21 cellular contexts compared by ENCODE assay signal in genomic region chr2:186733414-186733813, GRCh38. TPM values are rescaled to one million over a fixed set of nuclear protein-coding genes. Genes with fewer than 3 reads are reported as not detected.
DNase-seq lines count a peak whose midpoint lies in the region; ATAC-seq and TF ChIP-seq lines count a peak whose summit lies in the region.
"Had no signal": no experiment of that assay in that cellular context is flagged by ENCODE, and none has a peak within 500 bp of the region (broad histone marks: within the 10 kb centered on the region; RNA-seq: fewer than 3 reads in every experiment).

No MANE protein-coding gene starts in this region.

- peaks cover 2% of the 10 kb centered on the region for H3K4me1 ChIP-seq in mesenchymal stem cell (ENCODE audit: control insufficient read depth, insufficient read depth, low read depth, low read length)
- H3K4me1 ChIP-seq: BLaER1 treated with 17β-estradiol and CSF1 and Interleukin-3, amounts not matched to agents 10 nM and 100 nM had no signal

- H2BK15ac ChIP-seq in mesenchymal stem cell (ENCODE audit: low read depth, poor library complexity, severe bottlenecking) = peak overlapping the region; percentile 45

- H3K4me3 Mint-ChIP-seq in endothelial cell (ENCODE audit: unreplicated experiment) = no peak overlapping the region
- no peak overlapping the region for H3K4me3 Mint-ChIP-seq in stimulated activated effector memory CD8-positive, alpha-beta T cell treated with anti-CD3 and anti-CD28 coated beads, Interleukin-12 subunit alpha, Interleukin-12 subunit beta, amount 100 ng/mL, for 72 hours
- H3K4me3 Mint-ChIP-seq: CD4-positive, alpha-beta T cell had no signal

- H3K9me3 Mint-ChIP-seq in endothelial cell (ENCODE audit: unreplicated experiment) = peaks cover 6% of the 10 kb centered on the region
- no peaks in the 10 kb centered on the region for H3K9me3 Mint-ChIP-seq in stimulated activated effector memory CD8-positive, alpha-beta T cell treated with anti-CD3 and anti-CD28 coated beads, Interleukin-12 subunit alpha, Interleukin-12 subunit beta, amount 100 ng/mL, for 72 hours
- H3K9me3 Mint-ChIP-seq: CD4-positive, alpha-beta T cell had no signal

- H2AFZ ChIP-seq in mesenchymal stem cell (ENCODE audit: low read depth, low read length) = no peak overlapping the region
- H2AFZ ChIP-seq: PC-9 had no signal

- peak overlapping the region; percentile 24 for H3K27ac Mint-ChIP-seq in endothelial cell (ENCODE audit: unreplicated experiment)
- H3K27ac Mint-ChIP-seq in stimulated activated effector memory CD8-positive, alpha-beta T cell treated with anti-CD3 and anti-CD28 coated beads, Interleukin-12 subunit alpha, Interleukin-12 subunit beta, amount 100 ng/mL, for 72 hours = no peak overlapping the region
- H3K27ac Mint-ChIP-seq: CD4-positive, alpha-beta T cell had no signal

- H3K4me2 ChIP-seq in mesenchymal stem cell (ENCODE audit: low read length, poor library complexity, severe bottlenecking) = no peak overlapping the region
- H3K4me2 ChIP-seq: BLaER1 treated with 17β-estradiol and CSF1 and Interleukin-3, amounts not matched to agents 10 nM and 100 nM; PC-9 had no signal

- no peaks in the 10 kb centered on the region for H3K4me1 Mint-ChIP-seq in endothelial cell (ENCODE audit: unreplicated experiment)
- H3K4me1 Mint-ChIP-seq in stimulated activated effector memory CD8-positive, alpha-beta T cell treated with anti-CD3 and anti-CD28 coated beads, Interleukin-12 subunit alpha, Interleukin-12 subunit beta, amount 100 ng/mL, for 72 hours = no peaks in the 10 kb centered on the region

- TF ChIP-seq CTCF in endothelial cell (IDR thresholded peaks at IDR 0.05; ENCODE audit: unreplicated experiment) = no peak

- peaks cover 5% of the 10 kb centered on the region for H3K79me1 ChIP-seq in mesenchymal stem cell (replicated peaks; ENCODE audit: low read length, poor library complexity, severe bottlenecking)

- H3K36me3 Mint-ChIP-seq in endothelial cell (ENCODE audit: low read depth, unreplicated experiment) = peaks cover 52% of the 10 kb centered on the region
- H3K36me3 Mint-ChIP-seq in stimulated activated effector memory CD8-positive, alpha-beta T cell treated with anti-CD3 and anti-CD28 coated beads, Interleukin-12 subunit alpha, Interleukin-12 subunit beta, amount 100 ng/mL, for 72 hours = no peaks in the 10 kb centered on the region

- H3K9me3 ChIP-seq in mesenchymal stem cell (ENCODE audit: control insufficient read depth, low read length) = peaks cover 12% of the 10 kb centered on the region

- whole genome bisulfite sequencing in mesenchymal stem cell = 100% methylated on average over 1 of the region's 1 CpG

- no peak overlapping the region for H3K4ac ChIP-seq in mesenchymal stem cell (ENCODE audit: low read depth in 1 of 2, low read length in 2 of 2)

- H2BK5ac ChIP-seq in mesenchymal stem cell (ENCODE audit: low read depth, low read length, poor library complexity, severe bottlenecking) = no peak overlapping the region

- no peaks in the 10 kb centered on the region for H3K36me3 ChIP-seq in mesenchymal stem cell (ENCODE audit: control insufficient read depth in 1 of 2, insufficient read depth in 2 of 2, low read depth in 1 of 2, low read length in 2 of 2)

- H4K91ac ChIP-seq in mesenchymal stem cell (ENCODE audit: low read length) = no peak overlapping the region

- H3K27ac ChIP-seq in angular gyrus (ENCODE audit: low read depth, low read length) (peak overlapping the region; percentile 29), mesenchymal stem cell (ENCODE audit: low read length, poor library complexity, severe bottlenecking) (no peak overlapping the region)
- H3K27ac ChIP-seq: BLaER1 treated with 17β-estradiol and CSF1 and Interleukin-3, amounts not matched to agents 10 nM and 100 nM; PC-9 had no signal

- H3K18ac ChIP-seq in mesenchymal stem cell (ENCODE audit: low read depth in 1 of 2, low read length in 2 of 2) = peak overlapping the region in 1 of 2 experiments; percentile 16

- H3K9ac ChIP-seq in mesenchymal stem cell (ENCODE audit: low read length) = no peak overlapping the region
- H3K9ac ChIP-seq: BLaER1 treated with 17β-estradiol and CSF1 and Interleukin-3, amounts not matched to agents 10 nM and 100 nM had no signal

- H3K27me3 Mint-ChIP-seq in endothelial cell (ENCODE audit: unreplicated experiment) = no peaks in the 10 kb centered on the region
- H3K27me3 Mint-ChIP-seq: CD4-positive, alpha-beta T cell had no signal

- H3K27me3 ChIP-seq in mesenchymal stem cell (ENCODE audit: control insufficient read depth in 1 of 2, insufficient read depth in 1 of 2, low read length in 2 of 2) = no peaks in the 10 kb centered on the region
- H3K27me3 ChIP-seq: BLaER1 treated with 17β-estradiol and CSF1 and Interleukin-3, amounts not matched to agents 10 nM and 100 nM had no signal

- H2BK12ac ChIP-seq in mesenchymal stem cell (ENCODE audit: low read length in 2 of 2) = no peak overlapping the region

- DNase-seq in endothelial cell (ENCODE audit: low spot score) (no peak), mesenchymal stem cell (no peak), COR-L47 (lab: John Stamatoyannopoulos, UW) (no peak), AG20443 (ENCODE audit: low spot score) (no peak), SIG-M5 treated with dmso at 0.1 percent for 504 hours (lab: John Stamatoyannopoulos, UW; ENCODE audit: unreplicated experiment) (no peak)
- no peak for DNase-seq in stimulated activated effector memory CD8-positive, alpha-beta T cell treated with anti-CD3 and anti-CD28 coated beads, Interleukin-12 subunit alpha, Interleukin-12 subunit beta, amount 100 ng/mL, for 72 hours (ENCODE audit: low spot score in 2 of 2)
- DNase-seq: CD4-positive, alpha-beta T cell; DMS53; GOT3; NCI-H1048; NCI-H1417; NCI-H1694; NCI-H2029 treated with DMSO at 0.1 percent for 48 hours; NCI-H2227 treated with DMSO at 0.1 percent for 48 hours; NCI-H526 treated with DMSO at 0.1 percent for 48 hours; PC-9; Right ventricle myocardium superior had no signal

- H3K14ac ChIP-seq in mesenchymal stem cell (ENCODE audit: low read length in 2 of 2) = peak overlapping the region in 1 of 2 experiments; percentile 35

- no peak overlapping the region for H3K23ac ChIP-seq in mesenchymal stem cell (ENCODE audit: low read length in 2 of 2)

- no peak overlapping the region for H4K8ac ChIP-seq in mesenchymal stem cell (ENCODE audit: low read length)

- H2AK5ac ChIP-seq in mesenchymal stem cell (ENCODE audit: low read length, severe bottlenecking) = no peak overlapping the region

- H2BK120ac ChIP-seq in mesenchymal stem cell (ENCODE audit: low read depth, low read length) = no peak overlapping the region

- H3K4me3 ChIP-seq in mesenchymal stem cell (ENCODE audit: insufficient read depth in 1 of 2, low read depth in 1 of 2, low read length in 2 of 2) = no peak overlapping the region
- H3K4me3 ChIP-seq: BLaER1 treated with 17β-estradiol and CSF1 and Interleukin-3, amounts not matched to agents 10 nM and 100 nM; PC-9 had no signal

- ATAC-seq in stimulated activated effector memory CD8-positive, alpha-beta T cell treated with anti-CD3 and anti-CD28 coated beads, Interleukin-12 subunit alpha, Interleukin-12 subunit beta, amount 100 ng/mL, for 72 hours = peak; percentile 29
- ATAC-seq: HCT116 had no signal

RNA-seq across cellular contexts. Expression of gene FAM171B, which starts 39.6 kb away (rescaled TPM):
- total RNA-seq in endothelial cell (ENCODE audit: unreplicated experiment) = 21.5 TPM
- 4.1 TPM for polyA plus RNA-seq in mesenchymal stem cell (2013, experiment 1 of 2)
- polyA plus RNA-seq in mesenchymal stem cell (2013, experiment 2 of 2) = 4.5 TPM
- total RNA-seq: HT-29 had no signal
